1 cellular context compared by ENCODE assay signal in genomic region chr5:156922207-156922792, GRCh38.
TF ChIP-seq lines count a peak whose summit lies in the region.

No MANE protein-coding gene starts in this region.

TF ChIP-seq in GM23338, 12 proteins besides CTCF, POLR2A, EP300 and RAD21 (continued from another document):
- no peak for TF ChIP-seq ZNF462 (CRISPR knock-in tag; IDR thresholded peaks at IDR 0.05)
- no peak for TF ChIP-seq ZNF331 (CRISPR knock-in tag; IDR thresholded peaks at IDR 0.05; ENCODE audit: low read depth)
